13 cellular contexts compared by ENCODE assay signal in genomic region chr1:178057131-178057765, GRCh38. TPM values are rescaled to one million over a fixed set of nuclear protein-coding genes. Genes with fewer than 3 reads are reported as not detected.
DNase-seq lines count a peak whose midpoint lies in the region; ATAC-seq and TF ChIP-seq lines count a peak whose summit lies in the region.
"Had no signal": no experiment of that assay in that cellular context is flagged by ENCODE, and none has a peak within 500 bp of the region (broad histone marks: within the 10 kb centered on the region; RNA-seq: fewer than 3 reads in every experiment).

No MANE protein-coding gene starts in this region.

- H2BK15ac ChIP-seq in H9 (ENCODE audit: low read depth, low read length) = no peak overlapping the region

- H2BK120ac ChIP-seq in H9 (ENCODE audit: low read depth, low read length, poor library complexity, severe bottlenecking) = no peak overlapping the region

- H3K4me1 ChIP-seq in left ventricle myocardium inferior (peaks cover 88% of the 10 kb centered on the region), sigmoid colon (peaks cover 0 to 43% (median 37%) of the 10 kb centered on the region in 4 donors), H9 (ENCODE audit: insufficient read depth, low read length) (peaks cover 16% of the 10 kb centered on the region)

- H4K8ac ChIP-seq in H9 (replicated peaks; ENCODE audit: insufficient read length, low read depth, low read length) = no peak overlapping the region

- intact Hi-C loops in left ventricle myocardium inferior (cut with micrococcal nuclease) (loop anchor here (5.0 to 10.0 kb wide), 2 partner anchors 40 to 138 kb away; no protein-coding TSS in a partner anchor), sigmoid colon (cut with DNase I) (loop anchor here (5.0 kb wide), 1 partner anchor 40 kb away; no protein-coding TSS in a partner anchor)

- TF ChIP-seq CTCF in WTC11 (IDR thresholded peaks at IDR 0.05) (no peak), left ventricle myocardium inferior (IDR thresholded peaks at IDR 0.05; ENCODE audit: borderline replicate concordance) (no peak), sigmoid colon (IDR thresholded peaks at IDR 0.05) (no peak), H9 (conservative IDR thresholded peaks at IDR 0.05) (no peak)

- no peak overlapping the region for H3K4me2 ChIP-seq in H9 (ENCODE audit: insufficient read depth, insufficient read length, low read length)

- no peaks in the 10 kb centered on the region for H3K36me3 Mint-ChIP-seq in WTC11
- H3K36me3 Mint-ChIP-seq in H9 (ENCODE audit: insufficient read depth in 1 of 3, low read depth in 3 of 3) = no peaks in the 10 kb centered on the region

- POLR2A ChIA-PET in WTC11 (lab: Charles Lee) = no interaction called here

- no peaks in the 10 kb centered on the region for H3K79me2 ChIP-seq in H9 (ENCODE audit: insufficient read depth, low read length)

- no peaks in the 10 kb centered on the region for H4K20me1 ChIP-seq in H9 (ENCODE audit: control insufficient read depth, insufficient read depth, insufficient read length)

- no peak overlapping the region for H4K91ac ChIP-seq in H9 (ENCODE audit: insufficient read length, low read depth, low read length)

- no peak overlapping the region for H3T11ph ChIP-seq in H9 (ENCODE audit: low read length)

- DNase-seq in Daoy (ENCODE audit: low read depth) = peak; percentile 23
- no peak for DNase-seq in WTC11 (ENCODE audit: low spot score)
- DNase-seq in left ventricle myocardium inferior = peak; percentile 31
- no peak for DNase-seq in sigmoid colon
- DNase-seq in NCI-H1092 (lab: John Stamatoyannopoulos, UW) = no peak
- DNase-seq in activated CD4-positive, CD25-positive, alpha-beta regulatory T cell (lab: John Stamatoyannopoulos, UW) = no peak
- no peak for DNase-seq in H9
- DNase-seq: activated T-cell treated with anti-CD3 and anti-CD28 coated beads for 4 hours; NCI-H1092 treated with DMSO at 0.1 percent for 48 hours; Peyer's patch; stimulated activated CD4-positive, alpha-beta T cell treated with anti-CD3 and anti-CD28 coated beads, Interleukin-2, amount 100 ng/mL, for 24 hours had no signal

- no peak overlapping the region for H2BK5ac ChIP-seq in H9 (ENCODE audit: insufficient read length, low read length)

- H3K27ac Mint-ChIP-seq in WTC11 (no peak overlapping the region; the same call in 1 of the 2 replicates), H9 (no peak overlapping the region)

- H3K9me3 ChIP-seq in left ventricle myocardium inferior (replicated peaks) (no peaks in the 10 kb centered on the region), sigmoid colon (no peaks in the 10 kb centered on the region), H9 (ENCODE audit: control insufficient read depth, low read depth, low read length) (no peaks in the 10 kb centered on the region)
- H3K9me3 ChIP-seq: Peyer's patch, thoracic aorta had no signal

- H3K27me3 ChIP-seq in left ventricle myocardium inferior (ENCODE audit: low read depth) (no peaks in the 10 kb centered on the region), sigmoid colon (no peaks in the 10 kb centered on the region), H9 (ENCODE audit: insufficient read depth, low read length) (0 out of 2 replicates have a peak, but pooled peaks cover 2% of the 10 kb centered on the region)
- H3K27me3 ChIP-seq: Peyer's patch had no signal

- H3K4me3 Mint-ChIP-seq in WTC11 (no peak overlapping the region), H9 (no peak overlapping the region)

- no peaks in the 10 kb centered on the region for H3K79me1 ChIP-seq in H9 (ENCODE audit: insufficient read depth, low read depth, low read length, poor library complexity, severe bottlenecking)

- H3K14ac ChIP-seq in H9 (ENCODE audit: insufficient read depth, low read length) = no peak overlapping the region

- no peak for TF ChIP-seq POLR2A in sigmoid colon (IDR thresholded peaks at IDR 0.05)

- no peak overlapping the region for H3K23ac ChIP-seq in H9 (ENCODE audit: insufficient read length, low read depth, low read length)

- no peak overlapping the region for H2BK12ac ChIP-seq in H9 (ENCODE audit: insufficient read length, low read depth, low read length)

- H3K4me1 Mint-ChIP-seq in WTC11 (peaks cover 82% of the 10 kb centered on the region), H9 (peaks cover 57 to 72% of the 10 kb centered on the region in 2 experiments)

- H2BK20ac ChIP-seq in H9 (ENCODE audit: low read depth, low read length, poor library complexity, severe bottlenecking) = no peak overlapping the region

- H3K18ac ChIP-seq in H9 (ENCODE audit: insufficient read length, low read depth, low read length) = no peak overlapping the region

- H3K36me3 ChIP-seq in left ventricle myocardium inferior (no peaks in the 10 kb centered on the region), sigmoid colon (no peaks in the 10 kb centered on the region)
- H3K36me3 ChIP-seq: Peyer's patch, thoracic aorta had no signal

- CTCF ChIA-PET in WTC11 (lab: Charles Lee) = interaction anchor here (1.3 to 1.6 kb wide), 2 partner anchors 20 to 25 kb away, joined by 4 to 9 read pairs; no protein-coding TSS in a partner anchor

- H3K4me3 ChIP-seq in left ventricle myocardium inferior (peak overlapping the region; percentile 52), sigmoid colon (peak overlapping the region in 1 of 4 donors; percentile 11)
- H3K4me3 ChIP-seq: Peyer's patch, thoracic aorta had no signal

- H3K9me3 Mint-ChIP-seq in WTC11 = no peaks in the 10 kb centered on the region
- H3K9me3 Mint-ChIP-seq in H9 = no peaks in the 10 kb centered on the region

- ATAC-seq in WTC11 (peak; percentile 10; the same call in 1 of the 2 replicates), GM19328 (IDR thresholded peaks at IDR 0.05; ENCODE audit: unreplicated experiment) (no peak)

- H3K4ac ChIP-seq in H9 (ENCODE audit: low read depth, low read length) = no peak overlapping the region

- no peak overlapping the region for H2AK5ac ChIP-seq in H9 (ENCODE audit: insufficient read length, low read length)

- H3K56ac ChIP-seq in H9 (ENCODE audit: insufficient read length, low read depth, low read length) = no peak overlapping the region

- no peak overlapping the region for H4K5ac ChIP-seq in H9 (ENCODE audit: insufficient read length, low read depth, low read length)

- H3K27ac ChIP-seq in left ventricle myocardium inferior (replicated peaks) (peak overlapping the region; percentile 96), sigmoid colon (peak overlapping the region; percentile 47 to 75 (median 67)), H9 (ENCODE audit: insufficient read length, low read depth, low read length) (no peak overlapping the region)

- 26 to 62% methylated on average over 11 of the region's 11 CpGs for WGBS in sigmoid colon, 2 donors
- WGBS in H9 (ENCODE audit: extremely low coverage, insufficient read length, low lambda C conversion rate) = no CpG with 5 or more reads among the region's 11 CpGs

- H3K27me3 Mint-ChIP-seq in WTC11 (ENCODE audit: low read depth) = peaks cover 11% of the 10 kb centered on the region; the same call in 1 of the 2 replicates
- H3K27me3 Mint-ChIP-seq in H9 (ENCODE audit: low read depth) = peaks cover 1% of the 10 kb centered on the region; the same call in 1 of the 2 replicates

- no peak for TF ChIP-seq EP300 in sigmoid colon (IDR thresholded peaks at IDR 0.05)

- H2AFZ ChIP-seq in H9 (ENCODE audit: low read length) = no peak overlapping the region

- H3K9ac ChIP-seq in H9 (ENCODE audit: extremely low read depth, insufficient read length, low read length) = no peak overlapping the region

- H3K23me2 ChIP-seq in H9 (ENCODE audit: insufficient read length, low read depth, low read length, poor library complexity, severe bottlenecking) = no peaks in the 10 kb centered on the region

TF ChIP-seq in WTC11, 78 proteins besides CTCF, POLR2A, EP300 and RAD21:
- no peak for TF ChIP-seq GRHL2 (CRISPR knock-in tag; IDR thresholded peaks at IDR 0.05; ENCODE audit: insufficient replicate concordance, severe bottlenecking)
- no peak for TF ChIP-seq MLX (CRISPR knock-in tag; IDR thresholded peaks at IDR 0.05)
- TF ChIP-seq IRF2 (CRISPR knock-in tag; IDR thresholded peaks at IDR 0.05; ENCODE audit: borderline replicate concordance, low read depth) = no peak
TF ChIP-seq in WTC11: peak in this region for 0.

RNA-seq across cellular contexts. Expression of gene RASAL2, which starts 36.7 kb away (rescaled TPM):
- 6.2 and 12.2 TPM in 2 replicates for total RNA-seq in Daoy (2014; rRNA removed; shearing (Covaris generic))
- total RNA-seq in WTC11 (2021) = 25.7 to 29.5 TPM (median 27.5 TPM) in 3 replicates
- total RNA-seq in left ventricle myocardium inferior = 28.3 TPM
- total RNA-seq in sigmoid colon = 10 to 100 TPM; 11.1 to 25.5 (median 18.9) TPM
- polyA plus RNA-seq in sigmoid colon = 1 to 10 TPM in 2 of 3 donors, under 1 TPM in 1; 0.92 to 3.0 (median 1.2) TPM
- 22.2 and 22.3 TPM in 2 replicates for total RNA-seq in H9 (2021)

Comparison
In these comparisons a context has a peak if more than half of its experiments do, and no peak if none do; other contexts are left out.
1. DNase-seq: peak in Daoy (single experiment) and left ventricle myocardium inferior (single experiment); none in WTC11 (single experiment), sigmoid colon (single experiment), NCI-H1092 (single experiment), activated CD4-positive, CD25-positive, alpha-beta regulatory T cell (0 of 4) and H9 (single experiment).